Comparison of ENCODE assay signal across 1 cellular context in the genomic region with DNA sequence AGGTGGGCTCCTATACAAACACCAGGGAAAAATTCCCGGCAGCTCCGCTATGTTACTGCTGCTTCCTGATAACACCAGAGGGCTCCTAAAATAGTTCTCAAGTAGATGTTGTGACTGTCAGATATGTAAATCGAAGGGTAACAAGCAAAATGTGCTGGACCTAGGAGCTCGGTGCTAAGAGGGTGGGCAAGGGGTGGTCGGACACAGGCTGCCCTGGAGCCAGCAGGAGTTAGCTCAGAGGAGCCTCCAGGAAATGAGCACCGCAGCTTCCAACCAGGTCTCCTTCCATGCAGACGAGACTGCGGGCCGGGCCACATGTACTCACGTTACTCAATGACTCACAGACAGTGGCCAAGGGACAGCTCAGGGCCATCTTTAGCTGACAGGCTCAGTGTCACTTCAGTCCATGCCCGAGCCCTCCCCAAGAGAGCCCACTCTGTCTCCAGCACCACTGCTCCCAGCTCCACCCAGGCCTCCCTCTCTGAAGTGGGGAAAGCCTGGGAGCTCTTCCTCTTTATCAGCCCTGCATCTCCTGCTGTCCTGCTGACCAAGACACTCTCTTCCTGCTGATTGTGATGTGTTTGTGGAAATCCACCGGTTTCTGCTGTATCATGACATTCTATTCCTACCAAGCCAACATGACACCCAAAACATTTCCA.
TF ChIP-seq lines count a peak whose summit lies in the region.

No MANE protein-coding gene starts in this region.

TF ChIP-seq in GM23338, 12 proteins besides CTCF, POLR2A, EP300 and RAD21 (continued from another document):
- TF ChIP-seq, protein P1, sequence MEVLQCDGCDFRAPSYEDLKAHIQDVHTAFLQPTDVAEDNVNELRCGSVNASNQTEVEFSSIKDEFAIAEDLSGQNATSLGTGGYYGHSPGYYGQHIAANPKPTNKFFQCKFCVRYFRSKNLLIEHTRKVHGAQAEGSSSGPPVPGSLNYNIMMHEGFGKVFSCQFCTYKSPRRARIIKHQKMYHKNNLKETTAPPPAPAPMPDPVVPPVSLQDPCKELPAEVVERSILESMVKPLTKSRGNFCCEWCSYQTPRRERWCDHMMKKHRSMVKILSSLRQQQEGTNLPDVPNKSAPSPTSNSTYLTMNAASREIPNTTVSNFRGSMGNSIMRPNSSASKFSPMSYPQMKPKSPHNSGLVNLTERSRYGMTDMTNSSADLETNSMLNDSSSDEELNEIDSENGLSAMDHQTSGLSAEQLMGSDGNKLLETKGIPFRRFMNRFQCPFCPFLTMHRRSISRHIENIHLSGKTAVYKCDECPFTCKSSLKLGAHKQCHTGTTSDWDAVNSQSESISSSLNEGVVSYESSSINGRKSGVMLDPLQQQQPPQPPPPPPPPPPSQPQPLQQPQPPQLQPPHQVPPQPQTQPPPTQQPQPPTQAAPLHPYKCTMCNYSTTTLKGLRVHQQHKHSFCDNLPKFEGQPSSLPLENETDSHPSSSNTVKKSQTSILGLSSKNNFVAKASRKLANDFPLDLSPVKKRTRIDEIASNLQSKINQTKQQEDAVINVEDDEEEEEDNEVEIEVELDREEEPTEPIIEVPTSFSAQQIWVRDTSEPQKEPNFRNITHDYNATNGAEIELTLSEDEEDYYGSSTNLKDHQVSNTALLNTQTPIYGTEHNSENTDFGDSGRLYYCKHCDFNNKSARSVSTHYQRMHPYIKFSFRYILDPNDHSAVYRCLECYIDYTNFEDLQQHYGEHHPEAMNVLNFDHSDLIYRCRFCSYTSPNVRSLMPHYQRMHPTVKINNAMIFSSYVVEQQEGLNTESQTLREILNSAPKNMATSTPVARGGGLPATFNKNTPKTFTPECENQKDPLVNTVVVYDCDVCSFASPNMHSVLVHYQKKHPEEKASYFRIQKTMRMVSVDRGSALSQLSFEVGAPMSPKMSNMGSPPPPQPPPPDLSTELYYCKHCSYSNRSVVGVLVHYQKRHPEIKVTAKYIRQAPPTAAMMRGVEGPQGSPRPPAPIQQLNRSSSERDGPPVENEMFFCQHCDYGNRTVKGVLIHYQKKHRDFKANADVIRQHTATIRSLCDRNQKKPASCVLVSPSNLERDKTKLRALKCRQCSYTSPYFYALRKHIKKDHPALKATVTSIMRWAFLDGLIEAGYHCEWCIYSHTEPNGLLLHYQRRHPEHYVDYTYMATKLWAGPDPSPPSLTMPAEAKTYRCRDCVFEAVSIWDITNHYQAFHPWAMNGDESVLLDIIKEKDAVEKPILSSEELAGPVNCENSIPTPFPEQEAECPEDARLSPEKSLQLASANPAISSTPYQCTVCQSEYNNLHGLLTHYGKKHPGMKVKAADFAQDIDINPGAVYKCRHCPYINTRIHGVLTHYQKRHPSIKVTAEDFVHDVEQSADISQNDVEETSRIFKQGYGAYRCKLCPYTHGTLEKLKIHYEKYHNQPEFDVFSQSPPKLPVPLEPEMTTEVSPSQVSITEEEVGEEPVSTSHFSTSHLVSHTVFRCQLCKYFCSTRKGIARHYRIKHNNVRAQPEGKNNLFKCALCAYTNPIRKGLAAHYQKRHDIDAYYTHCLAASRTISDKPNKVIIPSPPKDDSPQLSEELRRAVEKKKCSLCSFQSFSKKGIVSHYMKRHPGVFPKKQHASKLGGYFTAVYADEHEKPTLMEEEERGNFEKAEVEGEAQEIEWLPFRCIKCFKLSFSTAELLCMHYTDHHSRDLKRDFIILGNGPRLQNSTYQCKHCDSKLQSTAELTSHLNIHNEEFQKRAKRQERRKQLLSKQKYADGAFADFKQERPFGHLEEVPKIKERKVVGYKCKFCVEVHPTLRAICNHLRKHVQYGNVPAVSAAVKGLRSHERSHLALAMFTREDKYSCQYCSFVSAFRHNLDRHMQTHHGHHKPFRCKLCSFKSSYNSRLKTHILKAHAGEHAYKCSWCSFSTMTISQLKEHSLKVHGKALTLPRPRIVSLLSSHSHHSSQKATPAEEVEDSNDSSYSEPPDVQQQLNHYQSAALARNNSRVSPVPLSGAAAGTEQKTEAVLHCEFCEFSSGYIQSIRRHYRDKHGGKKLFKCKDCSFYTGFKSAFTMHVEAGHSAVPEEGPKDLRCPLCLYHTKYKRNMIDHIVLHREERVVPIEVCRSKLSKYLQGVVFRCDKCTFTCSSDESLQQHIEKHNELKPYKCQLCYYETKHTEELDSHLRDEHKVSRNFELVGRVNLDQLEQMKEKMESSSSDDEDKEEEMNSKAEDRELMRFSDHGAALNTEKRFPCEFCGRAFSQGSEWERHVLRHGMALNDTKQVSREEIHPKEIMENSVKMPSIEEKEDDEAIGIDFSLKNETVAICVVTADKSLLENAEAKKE (CRISPR knock-in tag; IDR thresholded peaks at IDR 0.05): no peak
- TF ChIP-seq EZH2phosphoT487 (IDR thresholded peaks at IDR 0.05; ENCODE audit: unreplicated experiment): no peak
- TF ChIP-seq NANOG (IDR thresholded peaks at IDR 0.05; ENCODE audit: borderline replicate concordance): no peak
- TF ChIP-seq EZH2 (IDR thresholded peaks at IDR 0.05; ENCODE audit: low read depth, unreplicated experiment): no peak
TF ChIP-seq in GM23338: peak in this region for 0.
